17 cellular contexts compared by ENCODE assay signal in the genomic region with DNA sequence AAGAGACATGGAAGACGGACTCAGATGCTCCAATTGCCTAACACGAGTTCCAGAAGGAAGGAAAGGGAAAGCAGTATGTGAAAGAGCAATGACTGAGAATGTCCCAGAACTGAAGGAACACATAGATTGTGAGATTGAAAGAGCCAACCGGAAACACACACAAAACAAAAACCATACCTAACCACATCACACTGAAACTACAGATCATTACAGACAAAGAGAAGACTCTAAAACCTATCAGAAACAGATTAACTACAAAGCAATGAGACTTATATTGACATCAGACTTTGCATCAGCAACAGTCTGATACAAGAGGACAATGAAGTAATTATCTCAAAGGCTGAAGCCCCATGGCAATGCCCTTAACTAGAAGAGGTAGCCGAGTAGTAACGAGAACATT. TPM values are rescaled to one million over a fixed set of nuclear protein-coding genes. Genes with fewer than 3 reads are reported as not detected.
DNase-seq lines count a peak whose midpoint lies in the region; ATAC-seq and TF ChIP-seq lines count a peak whose summit lies in the region.
"Had no signal": no experiment of that assay in that cellular context is flagged by ENCODE, and none has a peak within 500 bp of the region (broad histone marks: within the 10 kb centered on the region; RNA-seq: fewer than 3 reads in every experiment).

No MANE protein-coding gene starts in this region.

- no peak overlapping the region for H3K4me3 ChIP-seq in naive thymus-derived CD4-positive, alpha-beta T cell (ENCODE audit: low read length)
- H3K4me3 ChIP-seq in uterus = no peak overlapping the region
- H3K4me3 ChIP-seq: cardiac muscle cell, esophagus squamous epithelium had no signal

- DNase-seq in activated CD4-positive, CD25-positive, alpha-beta regulatory T cell treated with anti-CD3 and anti-CD28 coated beads, Interleukin-2, amount 50 U/mL, for 72 hours = no peak
- peak in 2 of 9 donors; percentile 5 to 9 for DNase-seq in naive thymus-derived CD4-positive, alpha-beta T cell
- DNase-seq in SW 1271 (lab: John Stamatoyannopoulos, UW) = no peak
- DNase-seq in COLO829 (ENCODE audit: low spot score) = no peak
- no peak for DNase-seq in uterus
- DNase-seq: esophagus squamous epithelium; mesendoderm; NCI-H2227 treated with DMSO at 0.1 percent for 48 hours; stimulated activated CD4-positive, alpha-beta T cell treated with anti-CD3 and anti-CD28 coated beads, Interleukin-2, amount 100 ng/mL, for 48 hours had no signal

- intact Hi-C loops in naive thymus-derived CD4-positive, alpha-beta T cell (cut with micrococcal nuclease) = loop anchor here in 1 of 2 donors (10.0 kb wide), 1 partner anchor 138 kb away; a partner anchor contains a TSS
- intact Hi-C loops in uterus (cut with DNase I; ENCODE audit: low total_unique reads) = no loop called here

- H3K4me1 Mint-ChIP-seq in naive thymus-derived CD4-positive, alpha-beta T cell = peaks cover 10 to 20% (median 16%) of the 10 kb centered on the region in 7 donors

- H3K27me3 Mint-ChIP-seq in naive thymus-derived CD4-positive, alpha-beta T cell = no peaks in the 10 kb centered on the region
- H3K27me3 Mint-ChIP-seq: progenitor cell of endocrine pancreas had no signal

- H3K36me3 Mint-ChIP-seq in naive thymus-derived CD4-positive, alpha-beta T cell = peaks cover 7 to 70% (median 47%) of the 10 kb centered on the region in 5 donors

- TF ChIP-seq POLR2A in uterus (IDR thresholded peaks at IDR 0.05) = no peak

- H3K9me3 ChIP-seq in naive thymus-derived CD4-positive, alpha-beta T cell (ENCODE audit: control insufficient read depth in 2 of 3, low read length in 3 of 3) = no peaks in the 10 kb centered on the region
- H3K9me3 ChIP-seq in uterus = no peaks in the 10 kb centered on the region
- H3K9me3 ChIP-seq: esophagus squamous epithelium had no signal

- no peak overlapping the region for H3K27ac ChIP-seq in naive thymus-derived CD4-positive, alpha-beta T cell (ENCODE audit: low read depth, low read length)
- no peak overlapping the region for H3K27ac ChIP-seq in uterus
- H3K27ac ChIP-seq: 22Rv1, cardiac muscle cell, esophagus squamous epithelium had no signal

- peak overlapping the region in 2 of 10 donors; percentile 9 to 26 for H3K4me3 Mint-ChIP-seq in naive thymus-derived CD4-positive, alpha-beta T cell

- POLR2A ChIA-PET in naive thymus-derived CD4-positive, alpha-beta T cell (lab: Charles Lee) = no interaction called here

- no peaks in the 10 kb centered on the region for H3K27me3 ChIP-seq in naive thymus-derived CD4-positive, alpha-beta T cell (ENCODE audit: control insufficient read depth in 2 of 2, insufficient read depth in 2 of 2, low read length in 2 of 2)
- H3K27me3 ChIP-seq in uterus = no peaks in the 10 kb centered on the region
- H3K27me3 ChIP-seq: cardiac muscle cell, esophagus squamous epithelium had no signal

- peaks cover 4 to 5% of the 10 kb centered on the region in 2 donors for H3K4me1 ChIP-seq in naive thymus-derived CD4-positive, alpha-beta T cell (ENCODE audit: control insufficient read depth in 2 of 2, insufficient read depth in 2 of 2, low read length in 2 of 2)
- H3K4me1 ChIP-seq in uterus = no peaks in the 10 kb centered on the region

- H3K27ac Mint-ChIP-seq in naive thymus-derived CD4-positive, alpha-beta T cell = peak overlapping the region; percentile 15 to 84 (median 61)
- H3K27ac Mint-ChIP-seq: progenitor cell of endocrine pancreas had no signal

- peaks cover 34 to 98% (median 66%) of the 10 kb centered on the region in 3 experiments for H3K36me3 ChIP-seq in naive thymus-derived CD4-positive, alpha-beta T cell (ENCODE audit: control insufficient read depth in 2 of 3, insufficient read depth in 3 of 3, low read length in 3 of 3)
- no peaks in the 10 kb centered on the region for H3K36me3 ChIP-seq in uterus

- no peaks in the 10 kb centered on the region for H3K9me3 Mint-ChIP-seq in naive thymus-derived CD4-positive, alpha-beta T cell

- peak; percentile 21 to 49 for ATAC-seq in activated CD4-positive, CD25-positive, alpha-beta regulatory T cell treated with anti-CD3 and anti-CD28 coated beads, Interleukin-2, amount 50 U/mL, for 24 hours
- peak; percentile 85 for ATAC-seq in GM21390 (IDR thresholded peaks at IDR 0.05; ENCODE audit: unreplicated experiment)
- peak; percentile 64 for ATAC-seq in HG03439 (IDR thresholded peaks at IDR 0.05; ENCODE audit: unreplicated experiment)
- peak; percentile 63 for ATAC-seq in naive thymus-derived CD4-positive, alpha-beta T cell
- ATAC-seq: Panc1 had no signal

- TF ChIP-seq CTCF in uterus (IDR thresholded peaks at IDR 0.05) = no peak

- CTCF ChIA-PET in naive thymus-derived CD4-positive, alpha-beta T cell (lab: Charles Lee) = no interaction called here

RNA-seq across cellular contexts. Expression of a gene that starts 45.6 kb away (rescaled TPM):
- total RNA-seq in naive thymus-derived CD4-positive, alpha-beta T cell = 1 to 10 TPM in 4 of 5 experiments, under 1 TPM in 1; 0.49 to 3.0 (median 1.5) TPM
- not detected for polyA plus RNA-seq in naive thymus-derived CD4-positive, alpha-beta T cell
- total RNA-seq in uterus = under 1 TPM in 1 of 4 donors, not detected in 3; 0.69 TPM
- total RNA-seq: H1 had no signal

Comparison
In these comparisons a context has a peak if more than half of its experiments do, and no peak if none do; other contexts are left out.
1. ATAC-seq: peak in every context shown above with its lines; median percentile 85 in GM21390; 64 in HG03439; 63 in naive thymus-derived CD4-positive, alpha-beta T cell; 35 in activated CD4-positive, CD25-positive, alpha-beta regulatory T cell treated with anti-CD3 and anti-CD28 coated beads, Interleukin-2, amount 50 U/mL, for 24 hours.